ENCODE assay signal across 8 cellular contexts in genomic region chr2:9842487-9843228, GRCh38. TPM values are rescaled to one million over a fixed set of nuclear protein-coding genes. Genes with fewer than 3 reads are reported as not detected.
A peak's percentile ranks its signal among the peaks of the same experiment; 100 is the strongest.
DNase-seq lines count a peak whose midpoint lies in the region; ATAC-seq and TF ChIP-seq lines count a peak whose summit lies in the region.

No MANE protein-coding gene starts in this region.

- POLR2A ChIA-PET in CD8-positive, alpha-beta T cell (lab: Charles Lee): interaction anchor here (1.2 to 1.6 kb wide), 6 partner anchors 8 to 287 kb away, joined by 3 to 7 read pairs (median 4); partner anchors contain the start of genes ADAM17, KLF11 and YWHAQ
- POLR2A ChIA-PET in Panc1 (lab: Charles Lee): interaction anchor here (0.6 to 0.8 kb wide), 3 partner anchors 47 to 460 kb away, joined by 3 to 16 read pairs (median 3); partner anchors contain the start of gene HPCAL1

- H3K4me3 Mint-ChIP-seq in CD8-positive, alpha-beta T cell: peak overlapping the region; percentile 93

- H3K4me2 ChIP-seq in osteoblast (ENCODE audit: insufficient read depth, low read length): peak overlapping the region; percentile 93

- in situ Hi-C loops in Panc1 (cut with HindIII; ENCODE audit: low pct_unique_long_range_greater_than_20kb, low sequenced_read_pairs): no loop called here

- no peak for TF ChIP-seq CTCF in CD8-positive, alpha-beta T cell (IDR thresholded peaks at IDR 0.05)
- TF ChIP-seq CTCF in Panc1 (IDR thresholded peaks at IDR 0.05) (no peak), epithelial cell of esophagus (IDR thresholded peaks at IDR 0.05; ENCODE audit: insufficient read depth, low read depth, low read length, missing control alignments) (no peak), osteoblast (IDR thresholded peaks at IDR 0.05; ENCODE audit: extremely low read depth, low read depth, low read length) (no peak)

- no peaks in the 10 kb centered on the region for H4K20me1 ChIP-seq in osteoblast (ENCODE audit: insufficient read depth, low read length)

- TSS peak; percentile 96 for BruUV-seq in Panc1 (replicated peaks; lab: Mats Ljungman, UMichigan)

- H3K36me3 Mint-ChIP-seq in CD8-positive, alpha-beta T cell: peaks cover 27% of the 10 kb centered on the region

- peak overlapping the region; percentile 72 for H2AFZ ChIP-seq in osteoblast (ENCODE audit: low read length)

- peaks cover 40% of the 10 kb centered on the region for H3K79me2 ChIP-seq in osteoblast (ENCODE audit: insufficient read depth, low read length)

- H3K9me3 Mint-ChIP-seq in CD8-positive, alpha-beta T cell: no peaks in the 10 kb centered on the region

- no peaks in the 10 kb centered on the region for H3K27me3 ChIP-seq in CD8-positive, alpha-beta T cell (ENCODE audit: insufficient read depth, low read length)
- no peaks in the 10 kb centered on the region for H3K27me3 ChIP-seq in Panc1 (ENCODE audit: control insufficient read depth, insufficient read depth, low read length)
- H3K27me3 ChIP-seq in osteoblast (ENCODE audit: insufficient read depth, low read length): no peaks in the 10 kb centered on the region

- peaks cover 43% of the 10 kb centered on the region for H3K4me1 Mint-ChIP-seq in CD8-positive, alpha-beta T cell (ENCODE audit: low read depth)

- peak overlapping the region; percentile 90 for H3K27ac Mint-ChIP-seq in CD8-positive, alpha-beta T cell

- no peaks in the 10 kb centered on the region for H3K27me3 Mint-ChIP-seq in CD8-positive, alpha-beta T cell (ENCODE audit: low read depth)

- H3K4me3 ChIP-seq in CD8-positive, alpha-beta T cell (ENCODE audit: low read depth, low read length): peak overlapping the region; percentile 74
- H3K4me3 ChIP-seq in Panc1 (ENCODE audit: low read depth in 2 of 2, low read length in 2 of 2) (peak overlapping the region; percentile 71 to 97), epithelial cell of esophagus (ENCODE audit: low read length) (peak overlapping the region; percentile 77), osteoblast (ENCODE audit: insufficient read depth, low read length) (peak overlapping the region; percentile 87)

- no peaks in the 10 kb centered on the region for H3K36me3 ChIP-seq in CD8-positive, alpha-beta T cell (ENCODE audit: insufficient read depth, low read length)
- H3K36me3 ChIP-seq in Panc1 (ENCODE audit: control insufficient read depth, insufficient read depth, low read length): peaks cover 5% of the 10 kb centered on the region; the same call in 1 of the 2 replicates
- H3K36me3 ChIP-seq in osteoblast (ENCODE audit: insufficient read depth, low read length): peaks cover 7% of the 10 kb centered on the region

- ATAC-seq in CD8-positive, alpha-beta T cell: no peak
- no peak for ATAC-seq in Panc1
- ATAC-seq in GM21515 (IDR thresholded peaks at IDR 0.05; ENCODE audit: unreplicated experiment): no peak
- no peak for ATAC-seq in GM21528 (IDR thresholded peaks at IDR 0.05; ENCODE audit: low FRiP score, unreplicated experiment)

- peaks cover 20% of the 10 kb centered on the region for H3K4me1 ChIP-seq in CD8-positive, alpha-beta T cell (ENCODE audit: insufficient read depth, low read length)
- H3K4me1 ChIP-seq in Panc1 (ENCODE audit: control insufficient read depth, insufficient read depth, low read length) (peaks cover 11% of the 10 kb centered on the region), osteoblast (ENCODE audit: insufficient read depth, low read length) (peaks cover 31% of the 10 kb centered on the region)

- DNase-seq in CD8-positive, alpha-beta T cell: no peak
- DNase-seq in Panc1 (ENCODE audit: low read depth, low spot score): no peak
- DNase-seq in epithelial cell of esophagus (ENCODE audit: low read depth): no peak
- DNase-seq in osteoblast (ENCODE audit: insufficient read length, low spot score, missing footprints): peak; percentile 42
- DNase-seq in dedifferentiated amniotic fluid mesenchymal stem cell (ENCODE audit: extremely low spot score): no peak
- DNase-seq in iPS-NIHi11 (ENCODE audit: low spot score): no peak

- intact Hi-C loops in CD8-positive, alpha-beta T cell (cut with DNase I, micrococcal nuclease): loop anchor here (1.0 to 10.0 kb wide), 11 partner anchors 28 to 998 kb away; partner anchors contain the start of genes CPSF3 (in 2 of the 2), GRHL1 (in 2 of the 2), ITGB1BP1 (in 2 of the 2) and YWHAQ (in 2 of the 2)
- intact Hi-C loops in Panc1 (cut with micrococcal nuclease; ENCODE audit: unreplicated experiment): no loop called here

- H3K27ac ChIP-seq in CD8-positive, alpha-beta T cell (ENCODE audit: low read depth, low read length): peak overlapping the region; percentile 65
- H3K27ac ChIP-seq in Panc1 (ENCODE audit: low read length): peak overlapping the region; percentile 85
- H3K27ac ChIP-seq in osteoblast (ENCODE audit: low read depth, low read length): peak overlapping the region; percentile 45

- H3K9me3 ChIP-seq in CD8-positive, alpha-beta T cell (ENCODE audit: low read length): no peaks in the 10 kb centered on the region
- H3K9me3 ChIP-seq in Panc1 (ENCODE audit: control insufficient read depth, insufficient read depth, low read depth, low read length) (no peaks in the 10 kb centered on the region), osteoblast (ENCODE audit: low read depth, low read length) (no peaks in the 10 kb centered on the region)

- CTCF ChIA-PET in CD8-positive, alpha-beta T cell (lab: Charles Lee): interaction anchor here (0.9 to 3.6 kb wide), 5 partner anchors 10 to 205 kb away, joined by 3 to 20 read pairs (median 6); no protein-coding TSS in a partner anchor
- CTCF ChIA-PET in Panc1 (lab: Charles Lee): interaction anchor here (1.2 kb wide), 1 partner anchor 29 kb away, joined by 3 read pairs; no protein-coding TSS in a partner anchor

RNA-seq across cellular contexts. Expression of gene TAF1B, which starts 0.6 kb away (rescaled TPM):
- 10 to 100 TPM; 13.3 to 15.8 TPM for total RNA-seq in CD8-positive, alpha-beta T cell
- 35.2 TPM for total RNA-seq in Panc1 (2021; ENCODE audit: unreplicated experiment)
- 11.1 TPM for polyA plus RNA-seq in Panc1 (2012; ENCODE audit: insufficient read length)
- 36.5 and 41.3 TPM in 2 replicates for total RNA-seq in osteoblast
